In genomic region chr11:32830413-32830738, GRCh38 we compare ENCODE assay signal across 1 cellular context.
TF ChIP-seq lines count a peak whose summit lies in the region.

No MANE protein-coding gene starts in this region.

TF ChIP-seq in SK-N-SH, 30 proteins besides CTCF, POLR2A, EP300 and RAD21 (continued from another document):
- TF ChIP-seq USF1 (IDR thresholded peaks at IDR 0.05; ENCODE audit: borderline replicate concordance, low read depth) (no peak), TEAD4 (IDR thresholded peaks at IDR 0.05; ENCODE audit: borderline replicate concordance, insufficient read depth) (no peak)
